In the genomic region with DNA sequence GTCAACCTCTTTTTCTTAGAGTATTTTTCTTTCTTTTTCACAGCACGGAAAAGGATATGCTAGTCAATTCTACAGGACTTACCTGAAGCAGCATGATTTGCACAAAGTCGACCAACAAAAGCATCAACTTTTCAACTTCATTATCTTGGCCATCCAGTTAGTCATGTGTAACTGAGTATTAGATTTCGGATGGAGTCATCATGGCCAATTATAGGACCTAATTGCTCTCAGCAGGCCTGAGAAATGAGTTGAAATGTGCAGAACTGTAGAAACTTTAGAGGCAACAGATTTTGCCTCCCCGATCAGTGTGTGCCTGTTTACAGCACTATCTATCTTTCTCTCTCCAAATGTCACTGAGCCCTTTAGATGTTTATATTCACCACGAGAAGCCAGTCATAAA, we compare ENCODE assay signal across 23 cellular contexts. TPM values are rescaled to one million over a fixed set of nuclear protein-coding genes. Genes with fewer than 3 reads are reported as not detected.
DNase-seq lines count a peak whose midpoint lies in the region; ATAC-seq, FAIRE-seq and TF ChIP-seq lines count a peak whose summit lies in the region.
"Had no signal": no experiment of that assay in that cellular context is flagged by ENCODE, and none has a peak within 500 bp of the region (broad histone marks: within the 10 kb centered on the region; RNA-seq: fewer than 3 reads in every experiment).

No MANE protein-coding gene starts in this region.

- H3K4me3 Mint-ChIP-seq in activated naive CD8-positive, alpha-beta T cell treated with anti-CD3 and anti-CD28 coated beads, Interleukin-2, amount 50 U/mL, for 24 hours, result no peak overlapping the region
- H3K4me3 Mint-ChIP-seq in osteocyte (ENCODE audit: unreplicated experiment), result no peak overlapping the region
- H3K4me3 Mint-ChIP-seq: CD8-positive, alpha-beta memory T cell had no signal

- no peaks in the 10 kb centered on the region for H3K4me1 ChIP-seq in GM12878 (ENCODE audit: control insufficient read depth, insufficient read depth, low read length)
- H3K4me1 ChIP-seq: BLaER1 treated with 17β-estradiol and CSF1 and Interleukin-3, amounts not matched to agents 10 nM and 100 nM had no signal

- SMC1A ChIA-PET in GM12878 (lab: Charles Lee; ENCODE audit: uncharacterized antibody, unreplicated experiment), result no interaction called here

- no peak overlapping the region for H3K27ac Mint-ChIP-seq in activated naive CD8-positive, alpha-beta T cell treated with anti-CD3 and anti-CD28 coated beads, Interleukin-2, amount 50 U/mL, for 24 hours
- no peak overlapping the region for H3K27ac Mint-ChIP-seq in osteocyte (ENCODE audit: unreplicated experiment)
- H3K27ac Mint-ChIP-seq: CD8-positive, alpha-beta memory T cell had no signal

- TF ChIP-seq RAD21 in GM12878 (IDR thresholded peaks at IDR 0.05; ENCODE audit: insufficient read depth, low read depth, low read length), result no peak

- RAD21 ChIA-PET in GM12878 (lab: Charles Lee; ENCODE audit: unreplicated experiment), result no interaction called here

- peak; percentile 57 for ATAC-seq in GM12878
- ATAC-seq in activated naive CD8-positive, alpha-beta T cell treated with anti-CD3 and anti-CD28 coated beads, Interleukin-2, amount 50 U/mL, for 24 hours, result no peak

- CTCF ChIA-PET in GM12878 (lab: Yijun Ruan, JAX), result no interaction called here

- POLR2A ChIA-PET in GM12878 (lab: Charles Lee), result no interaction called here

- H3K9ac ChIP-seq in GM12878 (ENCODE audit: control insufficient read depth, insufficient read depth, low read length), result no peak overlapping the region
- H3K9ac ChIP-seq: BLaER1 treated with 17β-estradiol and CSF1 and Interleukin-3, amounts not matched to agents 10 nM and 100 nM had no signal

- H3K79me2 ChIP-seq in GM12878 (ENCODE audit: control insufficient read depth, insufficient read depth, low read length), result no peaks in the 10 kb centered on the region

- no peak for FAIRE-seq in GM12878 (lab: Jason Lieb, UNC)
- FAIRE-seq: D721Med, GM12892, RCC 7860 had no signal

- no peaks in the 10 kb centered on the region for H3K36me3 Mint-ChIP-seq in activated naive CD8-positive, alpha-beta T cell treated with anti-CD3 and anti-CD28 coated beads, Interleukin-2, amount 50 U/mL, for 24 hours (ENCODE audit: low read depth)
- no peaks in the 10 kb centered on the region for H3K36me3 Mint-ChIP-seq in osteocyte (ENCODE audit: unreplicated experiment)
- H3K36me3 Mint-ChIP-seq: CD8-positive, alpha-beta memory T cell had no signal

- no peaks in the 10 kb centered on the region for H3K4me1 Mint-ChIP-seq in activated naive CD8-positive, alpha-beta T cell treated with anti-CD3 and anti-CD28 coated beads, Interleukin-2, amount 50 U/mL, for 24 hours
- H3K4me1 Mint-ChIP-seq in osteocyte (ENCODE audit: unreplicated experiment), result peaks cover 16% of the 10 kb centered on the region
- H3K4me1 Mint-ChIP-seq: CD8-positive, alpha-beta memory T cell had no signal

- TF ChIP-seq CTCF in GM12878 (IDR thresholded peaks at IDR 0.05 in 2 of 3, conservative IDR thresholded peaks at IDR 0.05 in 1 of 3; ENCODE audit: control insufficient read depth in 2 of 3, extremely low read depth in 1 of 3, insufficient read depth in 1 of 3, low read depth in 3 of 3, low read length in 3 of 3) (no peak), osteocyte (IDR thresholded peaks at IDR 0.05) (no peak)

- no peak overlapping the region for H2AFZ ChIP-seq in GM12878 (ENCODE audit: control insufficient read depth, low read depth, low read length)

- H3K4me2 ChIP-seq in GM12878 (ENCODE audit: control insufficient read depth, insufficient read depth), result no peak overlapping the region
- H3K4me2 ChIP-seq: BLaER1 treated with 17β-estradiol and CSF1 and Interleukin-3, amounts not matched to agents 10 nM and 100 nM had no signal

- H3K27me3 ChIP-seq in GM12878 (replicated peaks in 1 of 2; ENCODE audit: control insufficient read depth in 2 of 2, insufficient read depth in 2 of 2, low read length in 1 of 2), result no peaks in the 10 kb centered on the region
- H3K27me3 ChIP-seq: BLaER1 treated with 17β-estradiol and CSF1 and Interleukin-3, amounts not matched to agents 10 nM and 100 nM had no signal

- no TSS peak for BruUV-seq in GM12878 (replicated peaks; lab: Mats Ljungman, UMichigan)

- 39% methylated on average over 5 of the region's 5 CpGs for WGBS in GM12878 (ENCODE audit: insufficient coverage, insufficient replicate concordance, low lambda C conversion rate, missing lambda C conversion rate)

- TF ChIP-seq POLR2A in GM12878 (IDR thresholded peaks at IDR 0.05; ENCODE audit: low read depth, low read length), result no peak

- no peaks in the 10 kb centered on the region for H3K9me3 Mint-ChIP-seq in activated naive CD8-positive, alpha-beta T cell treated with anti-CD3 and anti-CD28 coated beads, Interleukin-2, amount 50 U/mL, for 24 hours
- no peaks in the 10 kb centered on the region for H3K9me3 Mint-ChIP-seq in osteocyte (ENCODE audit: unreplicated experiment)

- intact Hi-C loops in GM12878 (cut with micrococcal nuclease; ENCODE audit: unreplicated experiment), result no loop called here

- no peak overlapping the region for H3K27ac ChIP-seq in GM12878 (ENCODE audit: control insufficient read depth, insufficient read depth)
- H3K27ac ChIP-seq: BLaER1 treated with 17β-estradiol and CSF1 and Interleukin-3, amounts not matched to agents 10 nM and 100 nM had no signal

- no peak overlapping the region for H3K4me3 ChIP-seq in GM12878
- H3K4me3 ChIP-seq: BLaER1 treated with 17β-estradiol and CSF1 and Interleukin-3, amounts not matched to agents 10 nM and 100 nM had no signal

- H3K36me3 ChIP-seq in GM12878 (ENCODE audit: control insufficient read depth in 2 of 2, insufficient read depth in 2 of 2, low read length in 1 of 2), result no peaks in the 10 kb centered on the region
- H3K36me3 ChIP-seq: BLaER1 treated with 17β-estradiol and CSF1 and Interleukin-3, amounts not matched to agents 10 nM and 100 nM had no signal

- no peak for TF ChIP-seq EP300 in GM12878 (IDR thresholded peaks at IDR 0.05; ENCODE audit: borderline replicate concordance in 1 of 2, control insufficient read depth in 1 of 2, low read depth in 2 of 2, low read length in 2 of 2)

- in situ Hi-C loops in GM12878 (cut with MboI), result no loop called here

- H3K9me3 ChIP-seq in GM12878 (replicated peaks; ENCODE audit: control insufficient read depth, insufficient read depth, low read length), result no peaks in the 10 kb centered on the region
- H3K9me3 ChIP-seq: BLaER1 treated with 17β-estradiol and CSF1 and Interleukin-3, amounts not matched to agents 10 nM and 100 nM had no signal

- peak; percentile 14 for DNase-seq in NCI-H2171 treated with DMSO at 0.1 percent for 48 hours (lab: John Stamatoyannopoulos, UW)
- no peak for DNase-seq in NCI-H2171 (lab: John Stamatoyannopoulos, UW)
- DNase-seq in LHCN-M2 (ENCODE audit: low read depth), result peak; percentile 35
- no peak for DNase-seq in GM12878 (ENCODE audit: low read depth, low spot score)
- no peak for DNase-seq in NK-92 (lab: John Stamatoyannopoulos, UW; ENCODE audit: unreplicated experiment)
- DNase-seq in dermis blood vessel endothelial cell, result no peak
- no peak for DNase-seq in activated naive CD8-positive, alpha-beta T cell treated with anti-CD3 and anti-CD28 coated beads, Interleukin-2, amount 50 U/mL, for 24 hours
- no peak for DNase-seq in osteocyte (ENCODE audit: extremely low spot score, unreplicated experiment)
- DNase-seq: 8988T; CD8-positive, alpha-beta memory T cell; DMS79 treated with DMSO at 0.1 percent for 48 hours; GDM1; H7; NCI-H1417; NCI-H2029; NCI-H2227 treated with DMSO at 0.1 percent for 48 hours; NCI-H524; SHP77 had no signal

- no peaks in the 10 kb centered on the region for H3K27me3 Mint-ChIP-seq in activated naive CD8-positive, alpha-beta T cell treated with anti-CD3 and anti-CD28 coated beads, Interleukin-2, amount 50 U/mL, for 24 hours
- H3K27me3 Mint-ChIP-seq in osteocyte (ENCODE audit: unreplicated experiment), result no peaks in the 10 kb centered on the region
- H3K27me3 Mint-ChIP-seq: CD8-positive, alpha-beta memory T cell had no signal

- no peaks in the 10 kb centered on the region for H4K20me1 ChIP-seq in GM12878 (ENCODE audit: control insufficient read depth, insufficient read depth)
- H4K20me1 ChIP-seq: BLaER1 treated with 17β-estradiol and CSF1 and Interleukin-3, amounts not matched to agents 10 nM and 100 nM had no signal

TF ChIP-seq in GM12878, 131 proteins besides CTCF, POLR2A, EP300 and RAD21 (continues in another document):
- TF ChIP-seq SMAD1 (IDR thresholded peaks at IDR 0.05; ENCODE audit: low read depth, partially characterized antibody), result no peak
- no peak for TF ChIP-seq SIN3A (IDR thresholded peaks at IDR 0.05; ENCODE audit: low read depth, low read length)

RNA-seq across cellular contexts. Expression of a gene that starts 41.0 kb away (rescaled TPM):
- total RNA-seq in LHCN-M2 (2014; rRNA removed) (1.0 and 1.3 TPM in 2 replicates), GM12878 (2014; rRNA removed) (not detected in 2 replicates), GM12878 (2014; rRNA removed; fragmentation: Illumina TruSeq; extraction: Trizol) (not detected in 2 replicates), GM12878 (2021) (not detected in 2 replicates), dermis blood vessel endothelial cell (under 0.01 and 0.14 TPM in 2 replicates), osteocyte (11.0 and 14.6 TPM in 2 replicates)
- polyA plus RNA-seq in LHCN-M2 (2012), result 3.6 TPM
- total RNA-seq in GM12878 (2013; cell fraction: nucleolus; rRNA removed), result not detected in 2 replicates
- polyA plus RNA-seq in GM12878 (2011; ENCODE audit: low read depth), result not detected
- polyA plus RNA-seq in GM12878 (2011; rRNA removed) (0.17 and 0.38 TPM in 2 replicates), GM12878 (2014; fragmentation: Illumina TruSeq; extraction: Trizol) (0.01 TPM in 1 of 2 replicates, not detected in the other), GM12878 (2014; fragmentation: Nextera tagmentation; extraction: Ambion mirVana) (under 1 TPM; under 0.01 to 0.02 TPM), GM12878 (2014; rRNA removed) (0.04 TPM in 1 of 2 replicates, not detected in the other), GM12878 (2016; fragmentation: Nextera tagmentation; extraction: Ambion mirVana) (not detected)
- polyA plus RNA-seq in GM12878 (2011; cell fraction: cytosol; rRNA removed), result 0.10 and 0.23 TPM in 2 replicates
- polyA plus RNA-seq in GM12878 (2011; cell fraction: nucleus; rRNA removed), result 0.13 and 0.25 TPM in 2 replicates
- not detected in 2 replicates for polyA plus RNA-seq in GM12878 (2012)
- 0.07 and 0.82 TPM in 2 replicates for polyA minus RNA-seq in GM12878 (2011; rRNA and poly(A)+ RNA removed)
- polyA minus RNA-seq in GM12878 (2011; cell fraction: cytosol; rRNA and poly(A)+ RNA removed), result not detected in 2 replicates
- polyA minus RNA-seq in GM12878 (2011; cell fraction: nucleus; rRNA and poly(A)+ RNA removed), result 0.24 and 0.77 TPM in 2 replicates
- total RNA-seq: CD8-positive, alpha-beta memory T cell; HT-29 had no signal
- polyA plus RNA-seq: CD8-positive, alpha-beta memory T cell had no signal

Comparison
In these comparisons a context has a peak if more than half of its experiments do, and no peak if none do; other contexts are left out.
1. DNase-seq: peak in NCI-H2171 treated with DMSO at 0.1 percent for 48 hours (single experiment) and LHCN-M2 (single experiment); none in NCI-H2171 (single experiment), GM12878 (single experiment), NK-92 (single experiment), dermis blood vessel endothelial cell (single experiment), activated naive CD8-positive, alpha-beta T cell treated with anti-CD3 and anti-CD28 coated beads, Interleukin-2, amount 50 U/mL, for 24 hours (single experiment) and osteocyte (single experiment).